Comparison of ENCODE assay signal across 22 cellular contexts in the genomic region with DNA sequence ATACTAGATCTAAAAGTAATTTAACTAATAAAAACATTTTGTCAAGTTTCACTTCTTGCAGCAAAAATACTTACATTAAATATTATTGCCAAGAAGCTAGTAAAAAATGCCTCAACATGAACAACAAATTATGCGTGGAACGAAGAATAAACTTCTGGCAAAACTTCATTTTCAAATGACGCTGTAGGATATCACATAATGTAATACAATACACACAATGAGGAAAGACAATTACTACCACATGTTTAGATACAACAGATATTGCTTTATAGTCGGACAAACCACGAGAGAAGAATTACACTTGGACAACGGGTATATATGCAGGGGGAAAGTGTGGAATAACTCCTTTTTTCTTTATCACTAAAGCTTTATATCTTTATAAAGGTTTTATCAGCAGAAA. TPM values are rescaled to one million over a fixed set of nuclear protein-coding genes. Genes with fewer than 3 reads are reported as not detected.
"Had no signal": no experiment of that assay in that cellular context is flagged by ENCODE, and none has a peak within 500 bp of the region (broad histone marks: within the 10 kb centered on the region; RNA-seq: fewer than 3 reads in every experiment).

No MANE protein-coding gene starts in this region.

- H3K27ac ChIP-seq: brain microvascular endothelial cell, colonic mucosa, neutrophil, thyroid gland had no signal

- H3K9me3 ChIP-seq: colonic mucosa, neutrophil, thyroid gland had no signal

- H3K36me3 Mint-ChIP-seq: activated naive CD8-positive, alpha-beta T cell treated with anti-CD3 and anti-CD28 coated beads, Interleukin-2, amount 10 ng/mL, durations not matched to agents 7 days and 5 days had no signal

- H3K4me3 ChIP-seq: colonic mucosa, thyroid gland had no signal

- H3K27me3 Mint-ChIP-seq: activated B cell treated with CpG ODN at 0.5 μM for 24 hours had no signal

- H3K9me3 Mint-ChIP-seq: activated B cell treated with CpG ODN at 0.5 μM for 24 hours; activated CD8-positive, alpha-beta T cell treated with anti-CD3 and anti-CD28 coated beads for 36 hours; activated naive CD8-positive, alpha-beta T cell treated with anti-CD3 and anti-CD28 coated beads, Interleukin-2, amount 10 ng/mL, durations not matched to agents 7 days and 5 days; activated T-helper 17 cell treated with anti-CD3 and anti-CD28 coated beads, Interleukin-2, amount 50 U/mL, for 72 hours had no signal

- H3K36me3 ChIP-seq: brain microvascular endothelial cell, colonic mucosa, neutrophil, thyroid gland had no signal

- H3K4me3 Mint-ChIP-seq: activated B cell treated with CpG ODN at 0.5 μM for 24 hours; activated CD8-positive, alpha-beta T cell treated with anti-CD3 and anti-CD28 coated beads for 36 hours; activated naive CD8-positive, alpha-beta T cell treated with anti-CD3 and anti-CD28 coated beads, Interleukin-2, amount 10 ng/mL, durations not matched to agents 7 days and 5 days; activated T-helper 17 cell treated with anti-CD3 and anti-CD28 coated beads, Interleukin-2, amount 50 U/mL, for 72 hours; naive thymus-derived CD8-positive, alpha-beta T cell had no signal

- H3K27me3 ChIP-seq: brain microvascular endothelial cell, colonic mucosa, thyroid gland had no signal

- ATAC-seq: activated CD8-positive, alpha-beta T cell treated with anti-CD3 and anti-CD28 coated beads for 36 hours; activated T-helper 17 cell treated with anti-CD3 and anti-CD28 coated beads, Interleukin-2, amount 50 U/mL, for 72 hours; left cardiac atrium; naive thymus-derived CD8-positive, alpha-beta T cell had no signal

- H3K4me1 Mint-ChIP-seq: activated B cell treated with CpG ODN at 0.5 μM for 24 hours; activated naive CD8-positive, alpha-beta T cell treated with anti-CD3 and anti-CD28 coated beads, Interleukin-2, amount 10 ng/mL, durations not matched to agents 7 days and 5 days; activated T-helper 17 cell treated with anti-CD3 and anti-CD28 coated beads, Interleukin-2, amount 50 U/mL, for 72 hours had no signal

- H3K27ac Mint-ChIP-seq: activated B cell treated with CpG ODN at 0.5 μM for 24 hours; activated CD8-positive, alpha-beta T cell treated with anti-CD3 and anti-CD28 coated beads for 36 hours; activated naive CD8-positive, alpha-beta T cell treated with anti-CD3 and anti-CD28 coated beads, Interleukin-2, amount 10 ng/mL, durations not matched to agents 7 days and 5 days; activated T-helper 17 cell treated with anti-CD3 and anti-CD28 coated beads, Interleukin-2, amount 50 U/mL, for 72 hours; naive thymus-derived CD8-positive, alpha-beta T cell had no signal

- H3K4me1 ChIP-seq: colonic mucosa had no signal

- DNase-seq: activated B cell treated with CpG ODN at 0.5 μM for 24 hours; activated CD4-positive, alpha-beta T cell treated with anti-CD3 and anti-CD28 coated beads for 48 hours; activated CD8-positive, alpha-beta T cell treated with anti-CD3 and anti-CD28 coated beads for 36 hours; activated naive CD4-positive, alpha-beta T cell treated with Interleukin-2 at 50 U/mL for 16 hours; activated naive CD8-positive, alpha-beta T cell treated with anti-CD3 and anti-CD28 coated beads, Interleukin-2, amount 10 ng/mL, durations not matched to agents 7 days and 5 days; activated T-cell treated with anti-CD3 and anti-CD28 coated beads, Interleukin-2, amount 50 U/mL, for 1 hour; anterior cingulate cortex; brain microvascular endothelial cell; central memory CD4-positive, alpha-beta T cell; colonic mucosa; left cardiac atrium; mesenchymal stem cell; naive thymus-derived CD8-positive, alpha-beta T cell; stimulated activated CD4-positive, alpha-beta T cell treated with anti-CD3 and anti-CD28 coated beads, Interleukin-12 subunit alpha, Interleukin-12 subunit beta, amount 100 ng/mL, for 4 hours; stimulated activated CD4-positive, alpha-beta T cell treated with anti-CD3 and anti-CD28 coated beads, Interleukin-1b, Interleukin-23, amount 100 ng/mL, for 48 hours; stimulated activated CD8-positive, alpha-beta memory T cell treated with anti-CD3 and anti-CD28 coated beads, Interleukin-4, amount 100 ng/mL, for 48 hours; stimulated activated naive CD4-positive, alpha-beta T cell; T-helper 1 cell; T-helper 9 cell; thyroid gland had no signal

RNA-seq across cellular contexts. Expression of gene P3H2, which starts 21.6 kb away (rescaled TPM):
- total RNA-seq: activated B cell treated with CpG ODN at 0.5 μM for 24 hours; activated CD8-positive, alpha-beta T cell treated with anti-CD3 and anti-CD28 coated beads for 36 hours; activated naive CD8-positive, alpha-beta T cell treated with anti-CD3 and anti-CD28 coated beads, Interleukin-2, amount 10 ng/mL, durations not matched to agents 7 days and 5 days; activated T-helper 17 cell treated with anti-CD3 and anti-CD28 coated beads, Interleukin-2, amount 50 U/mL, for 72 hours; naive thymus-derived CD8-positive, alpha-beta T cell had no signal
- polyA plus RNA-seq: naive thymus-derived CD8-positive, alpha-beta T cell had no signal
